ENCODE assay signal across 8 cellular contexts in the genomic region with DNA sequence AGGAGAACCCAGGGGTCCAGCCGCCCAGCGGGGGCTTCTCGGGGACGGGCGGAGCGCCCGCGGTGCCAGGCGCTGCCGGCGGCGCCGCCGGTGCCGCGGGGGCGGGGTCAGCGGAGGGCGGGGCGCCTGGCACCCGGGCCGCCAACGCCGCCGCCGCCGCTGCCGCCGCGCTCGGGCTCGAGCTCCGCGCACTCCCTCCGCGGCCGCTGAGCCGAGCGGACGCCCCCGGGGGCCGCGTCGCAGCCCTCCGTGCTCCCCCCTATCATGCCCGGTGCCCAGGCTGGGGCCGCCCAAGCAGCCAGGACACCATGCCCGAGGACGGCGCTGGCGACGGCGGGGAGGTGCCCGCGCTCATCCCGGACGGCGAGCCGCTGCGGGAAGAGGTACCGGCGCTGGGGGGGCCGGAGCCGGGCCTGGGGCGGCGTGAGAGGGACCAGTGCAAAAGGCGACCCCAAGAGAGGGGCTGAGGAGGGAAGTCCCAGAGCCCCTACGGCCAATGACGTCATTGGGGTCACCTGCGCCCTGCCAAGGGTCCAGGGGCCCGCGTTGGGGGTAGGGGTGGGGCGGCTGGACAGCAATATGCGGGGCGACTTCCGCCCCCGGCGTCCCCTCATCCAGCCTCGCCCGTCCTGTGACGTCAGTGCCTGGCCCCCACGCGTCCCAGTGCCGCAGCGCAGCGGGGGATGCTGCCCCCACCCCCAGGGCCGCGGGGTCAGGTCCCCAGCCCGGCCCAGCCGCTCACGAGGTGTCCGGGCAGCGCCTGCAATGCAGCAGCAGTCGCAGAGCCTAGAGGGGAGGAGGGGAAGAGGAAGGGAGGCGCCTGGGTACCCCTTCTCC. TPM values are rescaled to one million over a fixed set of nuclear protein-coding genes. Genes with fewer than 3 reads are reported as not detected.
DNase-seq lines count a peak whose midpoint lies in the region; ATAC-seq and TF ChIP-seq lines count a peak whose summit lies in the region.

Gene TMEM151A (plus strand): TSS at position 189 of the 837 bp plus-strand sequence. CDS start 120 bp downstream, at position 309.

- H3K4me3 ChIP-seq in LNCaP clone FGC (ENCODE audit: low read depth, low read length), result peak within 1 kb of the TSS; percentile 36

- H3K36me3 Mint-ChIP-seq in nephron progenitor cell (ENCODE audit: low read depth), result no peaks in the 10 kb centered on the region

- TF ChIP-seq CTCF in LNCaP clone FGC (IDR thresholded peaks at IDR 0.05; ENCODE audit: control insufficient read depth, extremely low read depth, insufficient read depth) (no peak), nephron progenitor cell (IDR thresholded peaks at IDR 0.05) (no peak)

- DNase-seq in CD1c-positive myeloid dendritic cell (ENCODE audit: extremely low spot score), result peak; percentile 33
- DNase-seq in LNCaP clone FGC (ENCODE audit: low read depth), result no peak
- DNase-seq in nephron progenitor cell, result peak; percentile 46
- no peak for DNase-seq in A172 (ENCODE audit: low spot score)
- DNase-seq in HT-29 (ENCODE audit: low spot score), result no peak
- DNase-seq in HPDE6-E6E7 (ENCODE audit: extremely low spot score), result no peak

- peak within 1 kb of the TSS; percentile 100 for H3K27ac ChIP-seq in cingulate gyrus (ENCODE audit: low read depth, low read length)

- no peak within 1 kb of the TSS for H3K27ac Mint-ChIP-seq in nephron progenitor cell

- peak within 1 kb of the TSS; percentile 94 for H3K4me3 Mint-ChIP-seq in nephron progenitor cell

- H3K4me1 Mint-ChIP-seq in nephron progenitor cell, result peaks cover 40% of the 10 kb centered on the region

- H3K9me3 Mint-ChIP-seq in nephron progenitor cell, result no peaks in the 10 kb centered on the region

- ATAC-seq in HG02678 (IDR thresholded peaks at IDR 0.05; ENCODE audit: unreplicated experiment), result no peak

- H3K27me3 Mint-ChIP-seq in nephron progenitor cell (ENCODE audit: low read depth, poor library complexity), result peaks cover 66% of the 10 kb centered on the region

RNA-seq across cellular contexts. Expression of gene TMEM151A, which starts in this region (rescaled TPM):
- total RNA-seq in A172 (2014; rRNA removed; shearing (Covaris generic)), result 0.05 TPM in 1 of 2 replicates, not detected in the other
- total RNA-seq in HT-29 (2014; rRNA removed; shearing (Covaris generic)), result 0.05 and 0.08 TPM in 2 replicates

Comparison
In these comparisons a context has a peak if more than half of its experiments do, and no peak if none do; other contexts are left out.
1. DNase-seq: peak in CD1c-positive myeloid dendritic cell (single experiment) and nephron progenitor cell (single experiment); none in LNCaP clone FGC (single experiment), A172 (single experiment), HT-29 (single experiment) and HPDE6-E6E7 (single experiment).